34 cellular contexts compared by ENCODE assay signal in the genomic region with DNA sequence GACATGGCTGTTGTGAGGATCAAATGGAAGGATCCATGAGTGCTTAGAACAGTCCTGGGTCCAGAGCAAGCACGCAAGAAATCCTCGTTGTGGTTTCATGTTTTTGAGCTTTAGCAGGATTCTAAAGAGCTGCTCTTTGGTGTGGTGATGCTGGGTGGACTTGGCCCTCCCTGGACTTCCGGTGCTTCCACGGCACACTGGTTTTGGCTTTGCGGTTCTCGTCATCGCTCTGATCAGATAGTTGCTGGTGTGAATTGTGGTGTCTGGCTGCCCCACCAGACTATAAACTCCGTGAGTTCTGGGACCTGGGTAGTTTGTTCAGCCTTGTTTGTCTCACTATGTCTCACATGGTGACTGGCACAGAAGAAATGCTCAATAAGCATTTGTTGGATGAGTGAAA. TPM values are rescaled to one million over a fixed set of nuclear protein-coding genes. Genes with fewer than 3 reads are reported as not detected.
"Had no signal": no experiment of that assay in that cellular context is flagged by ENCODE, and none has a peak within 500 bp of the region (broad histone marks: within the 10 kb centered on the region; RNA-seq: fewer than 3 reads in every experiment).

No MANE protein-coding gene starts in this region.

- H3K27ac ChIP-seq: ascending aorta, cardiac muscle cell, colonic mucosa, gastrocnemius medialis, hepatocyte, prostate gland, right atrium auricular region, suprapubic skin, tibial artery had no signal

- ATAC-seq: activated CD8-positive, alpha-beta memory T cell treated with anti-CD3 and anti-CD28 coated beads, Interleukin-2, amount 10 ng/mL, durations not matched to agents 7 days and 5 days; activated CD8-positive, alpha-beta T cell treated with anti-CD3 and anti-CD28 coated beads, Interleukin-2, amount 10 ng/mL, durations not matched to agents 7 days and 5 days; activated T-cell treated with anti-CD3 and anti-CD28 coated beads, Interleukin-2, amount 50 U/mL, for 72 hours; gastrocnemius medialis; naive thymus-derived CD4-positive, alpha-beta T cell; stimulated activated naive B cell treated with anti-CD40 and anti-IgM and Interleukin-4, amounts not matched to agents 10 μg/mL and 1 μg/mL and 100 μg/mL, for 72 hours; WTC11 had no signal

- H3K4me1 ChIP-seq: ascending aorta, colonic mucosa, gastrocnemius medialis, prostate gland, right atrium auricular region, suprapubic skin, tibial artery had no signal

- H3K4me3 ChIP-seq: ascending aorta, cardiac muscle cell, colonic mucosa, gastrocnemius medialis, hepatocyte, ovary, prostate gland, right atrium auricular region, suprapubic skin, tibial artery had no signal

- H3K9me3 ChIP-seq: ascending aorta, colonic mucosa, gastrocnemius medialis, ovary, prostate gland, right atrium auricular region, suprapubic skin, tibial artery had no signal

- H3K27me3 ChIP-seq: ascending aorta, cardiac muscle cell, colonic mucosa, hepatocyte, ovary, right atrium auricular region had no signal

- H3K36me3 ChIP-seq: ascending aorta, cardiac muscle cell, colonic mucosa, gastrocnemius medialis, ovary, prostate gland, right atrium auricular region, suprapubic skin, tibial artery had no signal

- FAIRE-seq: TTC549 had no signal

- DNase-seq: activated CD4-positive, alpha-beta T cell treated with anti-CD3 and anti-CD28 coated beads for 1 hour; activated CD4-positive, alpha-beta T cell treated with anti-CD3 and anti-CD28 coated beads, Interleukin-2, amount 10 ng/mL, durations not matched to agents 7 days and 5 days; activated CD8-positive, alpha-beta memory T cell treated with anti-CD3 and anti-CD28 coated beads, Interleukin-2, amount 10 ng/mL, durations not matched to agents 7 days and 5 days; activated CD8-positive, alpha-beta T cell treated with anti-CD3 and anti-CD28 coated beads, Interleukin-2, amount 10 ng/mL, durations not matched to agents 7 days and 5 days; activated naive CD4-positive, alpha-beta T cell treated with Interleukin-2 at 50 U/mL for 16 hours; activated T-cell treated with anti-CD3 and anti-CD28 coated beads, Interleukin-2, amount 50 U/mL, for 72 hours; cerebellar nuclear complex; colonic mucosa; effector memory CD4-positive, alpha-beta T cell; erythroblast; gastrocnemius medialis; islet precursor cell; mammary epithelial cell; naive thymus-derived CD4-positive, alpha-beta T cell; ovary; stimulated activated CD4-positive, alpha-beta T cell treated with anti-CD3 and anti-CD28 coated beads, Interleukin-15, amount 100 ng/mL, for 24 hours; stimulated activated CD4-positive, alpha-beta T cell treated with anti-CD3 and anti-CD28 coated beads, Interleukin-2, amount 100 ng/mL, for 24 hours; stimulated activated naive B cell treated with anti-CD40 and anti-IgM and Interleukin-4, amounts not matched to agents 10 μg/mL and 1 μg/mL and 100 μg/mL, for 72 hours; T-helper 1 cell; tibial artery had no signal

RNA-seq across cellular contexts. Expression of gene HNF4A, which starts 3.3 kb away (rescaled TPM):
- total RNA-seq: activated CD4-positive, alpha-beta T cell treated with anti-CD3 and anti-CD28 coated beads, Interleukin-2, amount 10 ng/mL, durations not matched to agents 7 days and 5 days; activated CD8-positive, alpha-beta memory T cell treated with anti-CD3 and anti-CD28 coated beads, Interleukin-2, amount 10 ng/mL, durations not matched to agents 7 days and 5 days; activated CD8-positive, alpha-beta T cell treated with anti-CD3 and anti-CD28 coated beads, Interleukin-2, amount 10 ng/mL, durations not matched to agents 7 days and 5 days; activated T-cell treated with anti-CD3 and anti-CD28 coated beads, Interleukin-2, amount 50 U/mL, for 72 hours; ascending aorta; dermis microvascular lymphatic vessel endothelial cell; mammary epithelial cell; naive thymus-derived CD4-positive, alpha-beta T cell; prostate gland; right atrium auricular region; suprapubic skin; ureter had no signal
- polyA plus RNA-seq: cardiac muscle cell; naive thymus-derived CD4-positive, alpha-beta T cell; neural cell had no signal

RNA-seq across cellular contexts. Expression of gene R3HDML, which starts 21.9 kb away (rescaled TPM):
- total RNA-seq: activated CD4-positive, alpha-beta T cell treated with anti-CD3 and anti-CD28 coated beads, Interleukin-2, amount 10 ng/mL, durations not matched to agents 7 days and 5 days; activated CD8-positive, alpha-beta memory T cell treated with anti-CD3 and anti-CD28 coated beads, Interleukin-2, amount 10 ng/mL, durations not matched to agents 7 days and 5 days; activated CD8-positive, alpha-beta T cell treated with anti-CD3 and anti-CD28 coated beads, Interleukin-2, amount 10 ng/mL, durations not matched to agents 7 days and 5 days; activated T-cell treated with anti-CD3 and anti-CD28 coated beads, Interleukin-2, amount 50 U/mL, for 72 hours; ascending aorta; cardiac muscle cell; colonic mucosa; dermis microvascular lymphatic vessel endothelial cell; gastrocnemius medialis; liver; mammary epithelial cell; mesothelial cell of epicardium; naive thymus-derived CD4-positive, alpha-beta T cell; ovary; right atrium auricular region; suprapubic skin; ureter; WTC11 had no signal
- polyA plus RNA-seq: adipose tissue; cardiac muscle cell; hepatocyte; liver; mammary epithelial cell; naive thymus-derived CD4-positive, alpha-beta T cell; neural cell; ovary had no signal
